Comparison of ENCODE assay signal across 13 cellular contexts in the genomic region with DNA sequence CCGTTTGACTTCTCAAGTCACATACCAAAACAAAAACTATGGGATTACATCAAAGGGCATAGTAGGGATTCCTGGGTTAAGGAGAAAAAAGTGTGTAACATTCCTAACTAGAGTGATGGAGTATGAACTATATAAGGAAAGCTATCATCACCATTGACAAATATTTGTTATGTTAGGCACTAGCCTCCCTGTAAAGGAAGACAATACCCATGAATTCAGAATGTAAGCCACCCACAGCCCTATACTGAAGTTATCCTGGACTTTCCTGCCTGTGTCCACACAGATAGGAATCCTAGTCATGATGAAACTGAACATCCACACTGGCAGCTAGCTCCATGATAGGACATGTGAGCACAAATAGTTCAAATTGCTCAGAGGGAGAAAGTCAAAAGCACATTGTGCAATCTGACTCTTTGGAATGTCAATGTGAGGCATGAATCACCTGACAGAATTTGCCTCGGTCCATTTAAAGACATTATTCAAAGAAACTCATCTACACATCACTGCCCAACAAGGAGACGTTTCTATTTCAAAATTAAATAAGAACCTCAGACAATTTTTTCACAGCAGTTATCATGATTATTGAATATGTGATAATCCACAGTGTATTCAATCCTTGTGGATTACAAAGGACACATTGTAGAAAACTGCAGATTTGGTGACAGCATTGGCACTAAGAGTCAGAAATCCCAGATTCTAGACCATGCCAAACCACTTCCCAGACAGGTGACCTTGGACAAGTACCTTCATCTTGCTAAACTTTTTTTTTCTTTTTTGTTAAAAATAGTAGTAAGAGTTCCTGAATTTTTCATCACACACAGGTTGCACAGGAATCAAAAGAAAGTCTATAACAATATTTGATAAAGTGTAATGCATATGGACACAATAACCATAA.
A peak's percentile ranks its signal among the peaks of the same experiment; 100 is the strongest.
DNase-seq lines count a peak whose midpoint lies in the region; ATAC-seq and TF ChIP-seq lines count a peak whose summit lies in the region.
"Had no signal": no experiment of that assay in that cellular context is flagged by ENCODE, and none has a peak within 500 bp of the region (broad histone marks: within the 10 kb centered on the region; RNA-seq: fewer than 3 reads in every experiment).

No MANE protein-coding gene starts in this region.

- DNase-seq in Caco-2 (peak; percentile 91 to 94), RWPE2 (ENCODE audit: low spot score) (peak; percentile 81), fibroblast of peridontal ligament (ENCODE audit: extremely low read depth) (peak; percentile 98), neural crest cell (ENCODE audit: low read depth, low spot score) (no peak), posterior cingulate gyrus (no peak)
- DNase-seq in stimulated activated naive CD4-positive, alpha-beta T cell (lab: John Stamatoyannopoulos, UW): no peak
- DNase-seq: activated CD4-positive, CD25-positive, alpha-beta regulatory T cell; H9; NCI-H1105 had no signal

- H3K4me3 ChIP-seq in Caco-2 (ENCODE audit: low read depth, low read length): no peak overlapping the region
- H3K4me3 ChIP-seq in RWPE2 (ENCODE audit: severe bottlenecking): no peak overlapping the region
- H3K4me3 ChIP-seq: skin epidermis had no signal

- H3K4me3 Mint-ChIP-seq in Caco-2 (ENCODE audit: unreplicated experiment) (peak overlapping the region; percentile 40), neural crest cell (no peak overlapping the region)
- H3K4me3 Mint-ChIP-seq: dendritic cell treated with granulocyte-macrophage colony-stimulating factor and Interleukin-4, amounts not matched to agents 40 ng/mL and 50 ng/mL, for 4 days; H9 had no signal

- no peak for TF ChIP-seq CTCF in Caco-2 (IDR thresholded peaks at IDR 0.05; ENCODE audit: insufficient read depth in 1 of 2, low read depth in 1 of 2, low read length in 1 of 2, severe bottlenecking in 1 of 2, unreplicated experiment in 1 of 2)
- TF ChIP-seq CTCF in RWPE2 (IDR thresholded peaks at IDR 0.05; ENCODE audit: poor library complexity, severe bottlenecking): no peak
- no peak for TF ChIP-seq CTCF in neural crest cell (conservative IDR thresholded peaks at IDR 0.05)

- ATAC-seq in RWPE2 (ENCODE audit: low read depth) (peak; percentile 96), GM18873 (IDR thresholded peaks at IDR 0.05; ENCODE audit: low FRiP score, unreplicated experiment) (no peak), GM21576 (IDR thresholded peaks at IDR 0.05; ENCODE audit: unreplicated experiment) (no peak)

- intact Hi-C loops in Caco-2 (cut with micrococcal nuclease; ENCODE audit: unreplicated experiment): loop anchor here (1.0 kb wide), 3 partner anchors 7 to 46 kb away; no protein-coding TSS in a partner anchor
- intact Hi-C loops in posterior cingulate gyrus (cut with DNase I): no loop called here

- H3K27ac Mint-ChIP-seq in Caco-2 (ENCODE audit: unreplicated experiment): peak overlapping the region; percentile 94
- peak overlapping the region; percentile 23 for H3K27ac Mint-ChIP-seq in neural crest cell (ENCODE audit: unreplicated experiment)
- H3K27ac Mint-ChIP-seq: dendritic cell treated with granulocyte-macrophage colony-stimulating factor and Interleukin-4, amounts not matched to agents 40 ng/mL and 50 ng/mL, for 4 days had no signal

- H3K9me3 Mint-ChIP-seq in Caco-2 (ENCODE audit: unreplicated experiment) (peaks cover 18% of the 10 kb centered on the region), neural crest cell (peaks cover 17% of the 10 kb centered on the region)
- H3K9me3 Mint-ChIP-seq: dendritic cell treated with granulocyte-macrophage colony-stimulating factor and Interleukin-4, amounts not matched to agents 40 ng/mL and 50 ng/mL, for 4 days had no signal

- H3K27me3 Mint-ChIP-seq in Caco-2 (ENCODE audit: insufficient read depth, unreplicated experiment): no peaks in the 10 kb centered on the region
- H3K27me3 Mint-ChIP-seq in neural crest cell (ENCODE audit: low read depth): no peaks in the 10 kb centered on the region

- CTCF ChIA-PET in Caco-2 (lab: Charles Lee): interaction anchor here (0.8 kb wide), 1 partner anchor 21 kb away, joined by 3 read pairs; no protein-coding TSS in a partner anchor

- H3K36me3 ChIP-seq in Caco-2 (ENCODE audit: control insufficient read depth, insufficient read depth, low read length) (no peaks in the 10 kb centered on the region), RWPE2 (ENCODE audit: low read depth) (peaks cover 53% of the 10 kb centered on the region)

- peaks cover 5% of the 10 kb centered on the region for H3K9me3 ChIP-seq in Caco-2
- H3K9me3 ChIP-seq in RWPE2 (ENCODE audit: severe bottlenecking): no peaks in the 10 kb centered on the region

- POLR2A ChIA-PET in Caco-2 (lab: Charles Lee): interaction anchor here (1.2 kb wide), 1 partner anchor 17 kb away, joined by 8 read pairs; no protein-coding TSS in a partner anchor

- H3K27ac ChIP-seq in RWPE2 (ENCODE audit: poor library complexity, severe bottlenecking): peak overlapping the region; percentile 99

- H3K27me3 ChIP-seq in Caco-2 (replicated peaks; ENCODE audit: control insufficient read depth, insufficient read depth, low read length): no peaks in the 10 kb centered on the region
- no peaks in the 10 kb centered on the region for H3K27me3 ChIP-seq in RWPE2 (ENCODE audit: insufficient read depth, poor library complexity, severe bottlenecking)

- H3K4me1 ChIP-seq in Caco-2 (peaks cover 66% of the 10 kb centered on the region), RWPE2 (ENCODE audit: insufficient read depth, poor library complexity, severe bottlenecking) (peaks cover 60% of the 10 kb centered on the region)

- BruUV-seq in Caco-2 (replicated peaks; lab: Mats Ljungman, UMichigan): TSS peak; percentile 87

- H3K4me1 Mint-ChIP-seq in Caco-2 (ENCODE audit: low read depth, unreplicated experiment) (peaks cover 38% of the 10 kb centered on the region), neural crest cell (peaks cover 17% of the 10 kb centered on the region)

- peaks cover 26% of the 10 kb centered on the region for H3K36me3 Mint-ChIP-seq in Caco-2 (ENCODE audit: insufficient read depth, unreplicated experiment)
- peaks cover 3% of the 10 kb centered on the region for H3K36me3 Mint-ChIP-seq in neural crest cell (ENCODE audit: low read depth)

Comparison
In these comparisons a context has a peak if more than half of its experiments do, and no peak if none do; other contexts are left out.
1. DNase-seq: peak in Caco-2 (2 of 2), RWPE2 (single experiment) and fibroblast of peridontal ligament (single experiment); none in neural crest cell (single experiment), stimulated activated naive CD4-positive, alpha-beta T cell (0 of 6) and posterior cingulate gyrus (0 of 10).